24 cellular contexts compared by ENCODE assay signal in genomic region chr2:184305105-184305504, GRCh38.
DNase-seq lines count a peak whose midpoint lies in the region; TF ChIP-seq lines count a peak whose summit lies in the region.
"Had no signal": no experiment of that assay in that cellular context is flagged by ENCODE, and none has a peak within 500 bp of the region (broad histone marks: within the 10 kb centered on the region; RNA-seq: fewer than 3 reads in every experiment).

No MANE protein-coding gene starts in this region.

- H3K27me3 Mint-ChIP-seq in activated CD4-positive, alpha-beta memory T cell treated with anti-CD3 and anti-CD28 coated beads, Interleukin-2, amount 10 ng/mL, durations not matched to agents 7 days and 5 days: no peaks in the 10 kb centered on the region
- H3K27me3 Mint-ChIP-seq: CD4-positive, alpha-beta memory T cell had no signal

- 88 to 90% methylated on average over 4 of the region's 4 CpGs for WGBS in thyroid gland, 2 donors
- 65% methylated on average over 4 of the region's 4 CpGs for WGBS in SK-N-SH (ENCODE audit: low lambda C conversion rate)

- no peak overlapping the region for H3K9ac ChIP-seq in SK-N-SH

- H3K27ac ChIP-seq in thyroid gland (no peak overlapping the region), SK-N-SH (ENCODE audit: low read depth in 2 of 2, low read length in 1 of 2) (no peak overlapping the region)
- H3K27ac ChIP-seq: HL-60, PC-9 had no signal

- H3K4me1 Mint-ChIP-seq in activated CD4-positive, alpha-beta memory T cell treated with anti-CD3 and anti-CD28 coated beads, Interleukin-2, amount 10 ng/mL, durations not matched to agents 7 days and 5 days: no peaks in the 10 kb centered on the region
- H3K4me1 Mint-ChIP-seq: CD4-positive, alpha-beta memory T cell had no signal

- H3K36me3 Mint-ChIP-seq in activated CD4-positive, alpha-beta memory T cell treated with anti-CD3 and anti-CD28 coated beads, Interleukin-2, amount 10 ng/mL, durations not matched to agents 7 days and 5 days (ENCODE audit: low read depth): no peaks in the 10 kb centered on the region
- H3K36me3 Mint-ChIP-seq: CD4-positive, alpha-beta memory T cell had no signal

- no peak for TF ChIP-seq EP300 in SK-N-SH (IDR thresholded peaks at IDR 0.05; ENCODE audit: borderline replicate concordance in 1 of 2, low read depth in 1 of 2, low read length in 1 of 2)

- POLR2A ChIA-PET in activated CD4-positive, alpha-beta memory T cell treated with anti-CD3 and anti-CD28 coated beads, Interleukin-2, amount 10 ng/mL, durations not matched to agents 7 days and 5 days (lab: Charles Lee): no interaction called here
- POLR2A ChIA-PET in SK-N-SH (lab: Yijun Ruan, JAX): no interaction called here

- intact Hi-C loops in thyroid gland (cut with DNase I): no loop called here

- H2AFZ ChIP-seq in SK-N-SH (ENCODE audit: low read depth): no peak overlapping the region
- H2AFZ ChIP-seq: PC-9 had no signal

- no peaks in the 10 kb centered on the region for H3K9me3 ChIP-seq in thyroid gland
- no peaks in the 10 kb centered on the region for H3K9me3 ChIP-seq in SK-N-SH
- H3K9me3 ChIP-seq: Caco-2 had no signal

- TF ChIP-seq RAD21 in SK-N-SH (IDR thresholded peaks at IDR 0.05; ENCODE audit: low read length): no peak

- no peak overlapping the region for H3K4me3 Mint-ChIP-seq in activated CD4-positive, alpha-beta memory T cell treated with anti-CD3 and anti-CD28 coated beads, Interleukin-2, amount 10 ng/mL, durations not matched to agents 7 days and 5 days
- H3K4me3 Mint-ChIP-seq: CD4-positive, alpha-beta memory T cell; T-helper 1 cell treated with Interleukin-12 subunit alpha and Interleukin-12 subunit beta and Interleukin-4 antibody, amounts not matched to agents 30 μg/mL and 1 μg/mL, for 36 hours had no signal

- H3K4me1 ChIP-seq in thyroid gland (no peaks in the 10 kb centered on the region), SK-N-SH (ENCODE audit: control insufficient read depth in 1 of 2, insufficient read depth in 2 of 2, low read depth in 1 of 2, low read length in 1 of 2) (no peaks in the 10 kb centered on the region)
- H3K4me1 ChIP-seq: Caco-2 had no signal

- H3K9me2 ChIP-seq in SK-N-SH: no peaks in the 10 kb centered on the region

- no peak overlapping the region for H3K4me2 ChIP-seq in SK-N-SH
- H3K4me2 ChIP-seq: PC-9 had no signal

- no peaks in the 10 kb centered on the region for H3K79me2 ChIP-seq in SK-N-SH (ENCODE audit: insufficient read depth)

- H3K4me3 ChIP-seq in thyroid gland (replicated peaks in 1 of 3): no peak overlapping the region
- H3K4me3 ChIP-seq in SK-N-SH (ENCODE audit: low read depth in 2 of 2, low read length in 1 of 2): no peak overlapping the region
- H3K4me3 ChIP-seq: PC-9 had no signal

- no peaks in the 10 kb centered on the region for H3K9me3 Mint-ChIP-seq in activated CD4-positive, alpha-beta memory T cell treated with anti-CD3 and anti-CD28 coated beads, Interleukin-2, amount 10 ng/mL, durations not matched to agents 7 days and 5 days
- H3K9me3 Mint-ChIP-seq: T-helper 1 cell treated with Interleukin-12 subunit alpha and Interleukin-12 subunit beta and Interleukin-4 antibody, amounts not matched to agents 30 μg/mL and 1 μg/mL, for 36 hours had no signal

- TF ChIP-seq CTCF in thyroid gland (IDR thresholded peaks at IDR 0.05): no peak
- no peak for TF ChIP-seq CTCF in SK-N-SH (IDR thresholded peaks at IDR 0.05)

- H4K20me1 ChIP-seq in SK-N-SH (ENCODE audit: insufficient read depth): no peaks in the 10 kb centered on the region

- no peaks in the 10 kb centered on the region for H3F3A ChIP-seq in SK-N-SH (replicated peaks; ENCODE audit: insufficient read depth)

- no peak overlapping the region for H3K27ac Mint-ChIP-seq in activated CD4-positive, alpha-beta memory T cell treated with anti-CD3 and anti-CD28 coated beads, Interleukin-2, amount 10 ng/mL, durations not matched to agents 7 days and 5 days
- H3K27ac Mint-ChIP-seq: CD4-positive, alpha-beta memory T cell; T-helper 1 cell treated with Interleukin-12 subunit alpha and Interleukin-12 subunit beta and Interleukin-4 antibody, amounts not matched to agents 30 μg/mL and 1 μg/mL, for 36 hours had no signal

- TF ChIP-seq POLR2A in thyroid gland (IDR thresholded peaks at IDR 0.05): no peak

- H3K27me3 ChIP-seq in thyroid gland (no peaks in the 10 kb centered on the region), SK-N-SH (ENCODE audit: insufficient read depth) (no peaks in the 10 kb centered on the region)

- H3K36me3 ChIP-seq in thyroid gland (no peaks in the 10 kb centered on the region), SK-N-SH (replicated peaks in 1 of 2; ENCODE audit: control insufficient read depth in 1 of 2, insufficient read depth in 2 of 2, low read length in 1 of 2) (no peaks in the 10 kb centered on the region)

- peak; percentile 63 for DNase-seq in NCI-H748 (lab: John Stamatoyannopoulos, UW; ENCODE audit: unreplicated experiment)
- no peak for DNase-seq in NCI-H748 treated with DMSO at 0.1 percent for 48 hours (lab: John Stamatoyannopoulos, UW)
- peak; percentile 100 for DNase-seq in DMS53 treated with DMSO at 0.1 percent for 48 hours (lab: John Stamatoyannopoulos, UW; ENCODE audit: unreplicated experiment)
- peak; percentile 62 for DNase-seq in NCI-H510A (lab: John Stamatoyannopoulos, UW)
- peak; percentile 90 for DNase-seq in SHP77 treated with DMSO at 0.1 percent for 48 hours (lab: John Stamatoyannopoulos, UW)
- DNase-seq in activated CD4-positive, alpha-beta memory T cell treated with anti-CD3 and anti-CD28 coated beads, Interleukin-2, amount 10 ng/mL, durations not matched to agents 7 days and 5 days: no peak
- DNase-seq in thyroid gland: no peak
- no peak for DNase-seq in SK-N-SH
- DNase-seq: C1 segment of cervical spinal cord; Caco-2; CD4-positive, alpha-beta memory T cell; DMS 273 treated with DMSO at 0.1 percent for 48 hours; NCI-H1048; NCI-H1436 treated with DMSO at 0.1 percent for 48 hours; NCI-H187 treated with DMSO at 0.1 percent for 48 hours; NCI-H2171; NCI-H226; NCI-H526 treated with DMSO at 0.1 percent for 48 hours; NK-92 treated with Interleukin-12 subunit alpha and Interleukin-12 subunit beta, amount 100 ng/mL, for 24 hours; PC-9; Right ventricle myocardium superior; SW 1271 had no signal

- CTCF ChIA-PET in activated CD4-positive, alpha-beta memory T cell treated with anti-CD3 and anti-CD28 coated beads, Interleukin-2, amount 10 ng/mL, durations not matched to agents 7 days and 5 days (lab: Charles Lee): no interaction called here
- CTCF ChIA-PET in SK-N-SH (lab: Yijun Ruan, JAX): no interaction called here

TF ChIP-seq in SK-N-SH, 30 proteins besides CTCF, POLR2A, EP300 and RAD21:
- TF ChIP-seq IRF3 (IDR thresholded peaks at IDR 0.05; ENCODE audit: low read depth, low read length) (no peak), MAX (IDR thresholded peaks at IDR 0.05; ENCODE audit: low read depth) (no peak)

Comparison
In these comparisons a context has a peak if more than half of its experiments do, and no peak if none do; other contexts are left out.
1. DNase-seq: peak in NCI-H748 (single experiment), DMS53 treated with DMSO at 0.1 percent for 48 hours (single experiment), NCI-H510A (single experiment) and SHP77 treated with DMSO at 0.1 percent for 48 hours (single experiment); none in NCI-H748 treated with DMSO at 0.1 percent for 48 hours (single experiment), activated CD4-positive, alpha-beta memory T cell treated with anti-CD3 and anti-CD28 coated beads, Interleukin-2, amount 10 ng/mL, durations not matched to agents 7 days and 5 days (single experiment), thyroid gland (0 of 2) and SK-N-SH (single experiment).